18 cellular contexts compared by ENCODE assay signal in the genomic region with DNA sequence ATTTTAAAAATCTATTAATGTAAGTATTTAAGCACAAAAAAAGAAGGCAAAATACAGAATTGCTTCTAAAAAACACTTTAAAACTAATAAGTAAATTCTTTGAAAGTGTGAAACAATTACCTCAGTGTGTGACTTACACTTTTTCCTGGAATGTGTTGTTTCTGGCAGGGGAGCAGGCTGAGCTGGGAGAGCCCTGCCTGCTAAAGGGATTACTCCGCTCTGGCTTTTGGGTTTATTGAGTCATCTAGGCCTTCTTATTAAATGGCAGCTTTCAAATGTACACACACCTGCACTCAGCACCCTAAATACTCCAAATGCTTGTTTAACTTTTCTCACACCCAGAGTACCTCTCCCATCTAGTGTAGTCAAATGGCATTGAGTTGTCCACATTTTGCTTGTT.
DNase-seq lines count a peak whose midpoint lies in the region; ATAC-seq and TF ChIP-seq lines count a peak whose summit lies in the region.
"Had no signal": no experiment of that assay in that cellular context is flagged by ENCODE, and none has a peak within 500 bp of the region (broad histone marks: within the 10 kb centered on the region; RNA-seq: fewer than 3 reads in every experiment).

No MANE protein-coding gene starts in this region.

- no peaks in the 10 kb centered on the region for H3K27me3 ChIP-seq in left lung
- H3K27me3 ChIP-seq: ascending aorta had no signal

- CTCF ChIA-PET in HEK293T (lab: Yijun Ruan, JAX), result no interaction called here

- POLR2A ChIA-PET in HEK293T (lab: Yijun Ruan, JAX), result no interaction called here

- ATAC-seq in left lung (peak; percentile 43), GM21786 (IDR thresholded peaks at IDR 0.05; ENCODE audit: unreplicated experiment) (no peak)
- no peak for ATAC-seq in stimulated activated naive CD8-positive, alpha-beta T cell treated with anti-CD3 and anti-CD28 coated beads, Interleukin-15, amount 100 ng/mL, for 72 hours

- H3K4me1 Mint-ChIP-seq in stimulated activated naive CD8-positive, alpha-beta T cell treated with anti-CD3 and anti-CD28 coated beads, Interleukin-15, amount 100 ng/mL, for 72 hours, result no peaks in the 10 kb centered on the region
- H3K4me1 Mint-ChIP-seq: memory B cell, nephron had no signal

- H3K9me3 Mint-ChIP-seq in stimulated activated naive CD8-positive, alpha-beta T cell treated with anti-CD3 and anti-CD28 coated beads, Interleukin-15, amount 100 ng/mL, for 72 hours, result no peaks in the 10 kb centered on the region
- H3K9me3 Mint-ChIP-seq: memory B cell, nephron had no signal

- H3K36me3 ChIP-seq in left lung, result no peaks in the 10 kb centered on the region
- H3K36me3 ChIP-seq: ascending aorta, HAP-1 had no signal

- no peaks in the 10 kb centered on the region for H3K27me3 Mint-ChIP-seq in stimulated activated naive CD8-positive, alpha-beta T cell treated with anti-CD3 and anti-CD28 coated beads, Interleukin-15, amount 100 ng/mL, for 72 hours
- H3K27me3 Mint-ChIP-seq: memory B cell had no signal

- H3K27ac Mint-ChIP-seq in stimulated activated naive CD8-positive, alpha-beta T cell treated with anti-CD3 and anti-CD28 coated beads, Interleukin-15, amount 100 ng/mL, for 72 hours, result no peak overlapping the region
- H3K27ac Mint-ChIP-seq: memory B cell, nephron had no signal

- no peaks in the 10 kb centered on the region for H3K4me1 ChIP-seq in left lung
- H3K4me1 ChIP-seq: Caco-2, HAP-1 had no signal

- H3K4me3 ChIP-seq in left lung, result no peak overlapping the region
- H3K4me3 ChIP-seq: ascending aorta, HAP-1 had no signal

- no peak overlapping the region for H3K27ac ChIP-seq in left lung

- TF ChIP-seq CTCF in left lung (IDR thresholded peaks at IDR 0.05), result no peak

- no peaks in the 10 kb centered on the region for H3K9me3 ChIP-seq in left lung
- H3K9me3 ChIP-seq: ascending aorta, Caco-2, HAP-1 had no signal

- H3K4me3 Mint-ChIP-seq in stimulated activated naive CD8-positive, alpha-beta T cell treated with anti-CD3 and anti-CD28 coated beads, Interleukin-15, amount 100 ng/mL, for 72 hours, result no peak overlapping the region
- H3K4me3 Mint-ChIP-seq: memory B cell, nephron had no signal

- intact Hi-C loops in left lung (cut with DNase I), result no loop called here

- DNase-seq in AG20443 (ENCODE audit: low spot score) (peak; percentile 67), NCI-H774 (lab: John Stamatoyannopoulos, UW) (peak; percentile 19), dermis microvascular lymphatic vessel endothelial cell (ENCODE audit: low read depth in 2 of 2) (peak; percentile 45 to 71), left lung (no peak), dedifferentiated amniotic fluid mesenchymal stem cell (ENCODE audit: extremely low spot score) (no peak), HEK293T (ENCODE audit: extremely low spot score) (no peak)
- no peak for DNase-seq in stimulated activated naive CD8-positive, alpha-beta T cell treated with anti-CD3 and anti-CD28 coated beads, Interleukin-15, amount 100 ng/mL, for 72 hours
- DNase-seq: activated naive CD4-positive, alpha-beta T cell treated with Interleukin-2 at 50 U/mL for 16 hours; Caco-2; effector memory CD4-positive, alpha-beta T cell; NCI-H146; retina; SHP77 had no signal

TF ChIP-seq in HEK293T, 16 proteins besides CTCF, POLR2A, EP300 and RAD21:
- no peak for TF ChIP-seq PKNOX1 (IDR thresholded peaks at IDR 0.05)
- no peak for TF ChIP-seq LEF1 (IDR thresholded peaks at IDR 0.05; ENCODE audit: borderline replicate concordance)
- no peak for TF ChIP-seq L3MBTL2 (conservative IDR thresholded peaks at IDR 0.05)
- no peak for TF ChIP-seq FOXK2 (IDR thresholded peaks at IDR 0.05)
- TF ChIP-seq ARNT (IDR thresholded peaks at IDR 0.05), result no peak

Comparison
In these comparisons a context has a peak if more than half of its experiments do, and no peak if none do; other contexts are left out.
1. DNase-seq: peak in AG20443 (single experiment), NCI-H774 (single experiment) and dermis microvascular lymphatic vessel endothelial cell (2 of 2); none in left lung (0 of 2), dedifferentiated amniotic fluid mesenchymal stem cell (single experiment), stimulated activated naive CD8-positive, alpha-beta T cell treated with anti-CD3 and anti-CD28 coated beads, Interleukin-15, amount 100 ng/mL, for 72 hours (0 of 2) and HEK293T (single experiment).